Comparison of ENCODE assay signal across 15 cellular contexts in the genomic region with DNA sequence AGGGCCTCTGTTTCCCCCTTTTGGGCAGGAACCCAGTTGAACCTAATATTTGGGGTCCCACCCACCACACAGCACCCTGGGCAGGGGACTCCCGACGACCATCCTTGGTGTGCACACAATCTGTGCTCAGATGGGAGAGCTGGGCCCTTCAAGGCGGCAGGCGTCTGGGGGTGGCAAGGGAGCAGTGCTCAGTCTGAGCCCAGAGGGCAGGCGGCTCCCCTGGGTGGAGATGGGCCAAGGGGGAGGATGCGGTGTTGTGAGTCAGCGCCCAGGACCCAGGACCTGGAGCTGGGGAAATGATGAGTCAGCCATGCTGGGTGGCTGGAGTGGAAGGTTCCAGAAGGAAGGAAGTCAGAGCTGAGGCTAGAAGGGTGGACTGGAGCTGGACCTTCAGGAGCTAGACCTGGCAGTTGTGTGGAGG. TPM values are rescaled to one million over a fixed set of nuclear protein-coding genes. Genes with fewer than 3 reads are reported as not detected.
DNase-seq lines count a peak whose midpoint lies in the region; ATAC-seq and TF ChIP-seq lines count a peak whose summit lies in the region.
"Had no signal": no experiment of that assay in that cellular context is flagged by ENCODE, and none has a peak within 500 bp of the region (broad histone marks: within the 10 kb centered on the region; RNA-seq: fewer than 3 reads in every experiment).

No MANE protein-coding gene starts in this region.

- H4K20me1 ChIP-seq in osteoblast (ENCODE audit: insufficient read depth, low read length) (no peaks in the 10 kb centered on the region), GM23338 (replicated peaks; ENCODE audit: insufficient read depth) (no peaks in the 10 kb centered on the region)

- peak overlapping the region; percentile 97 for H3K27ac ChIP-seq in epithelial cell of prostate
- no peak overlapping the region for H3K27ac ChIP-seq in osteoblast (ENCODE audit: low read depth, low read length)
- H3K27ac ChIP-seq in coronary artery, result no peak overlapping the region
- no peak overlapping the region for H3K27ac ChIP-seq in GM23338 (ENCODE audit: low read depth)
- H3K27ac ChIP-seq: KMS-11, tibial nerve had no signal

- no peak for ATAC-seq in GM23338

- no peak overlapping the region for H3K4me3 Mint-ChIP-seq in GM23338
- H3K4me3 Mint-ChIP-seq: activated T-helper 1 cell treated with anti-CD3 and anti-CD28 coated beads, Interleukin-12 subunit alpha, Interleukin-12 subunit beta, Interleukin-2, Interleukin-4 antibody, amounts not matched to agents 30 ng/mL and 10 ng/mL and 1 ng/mL, durations not matched to agents 14 hours and 24 hours and 36 hours; memory B cell had no signal

- H3K4me2 ChIP-seq in osteoblast (ENCODE audit: insufficient read depth, low read length) (no peak overlapping the region), GM23338 (no peak overlapping the region)
- H3K4me2 ChIP-seq: KMS-11 had no signal

- DNase-seq in EH (ENCODE audit: low read depth) (peak; percentile 80), MG63 (peak; percentile 91), epithelial cell of prostate (ENCODE audit: low read depth, low spot score) (peak; percentile 66), osteoblast (ENCODE audit: insufficient read length, low spot score, missing footprints) (peak; percentile 98), NCI-H524 treated with DMSO at 0.1 percent for 48 hours (lab: John Stamatoyannopoulos, UW) (no peak), coronary artery (ENCODE audit: low spot score) (no peak), GM23338 (ENCODE audit: low spot score) (no peak), NCI-H748 treated with DMSO at 0.1 percent for 48 hours (lab: John Stamatoyannopoulos, UW) (no peak)
- DNase-seq: activated CD4-positive, CD25-positive, alpha-beta regulatory T cell treated with anti-CD3 and anti-CD28 coated beads, Interleukin-2, amount 50 U/mL, for 72 hours; cerebellar nuclear complex had no signal

- H3K9me3 Mint-ChIP-seq in GM23338, result no peaks in the 10 kb centered on the region
- H3K9me3 Mint-ChIP-seq: activated T-helper 1 cell treated with anti-CD3 and anti-CD28 coated beads, Interleukin-12 subunit alpha, Interleukin-12 subunit beta, Interleukin-2, Interleukin-4 antibody, amounts not matched to agents 30 ng/mL and 10 ng/mL and 1 ng/mL, durations not matched to agents 14 hours and 24 hours and 36 hours; memory B cell had no signal

- TF ChIP-seq CTCF in osteoblast (IDR thresholded peaks at IDR 0.05; ENCODE audit: extremely low read depth, low read depth, low read length), result no peak
- no peak for TF ChIP-seq CTCF in coronary artery (IDR thresholded peaks at IDR 0.05)
- TF ChIP-seq CTCF in GM23338 (conservative IDR thresholded peaks at IDR 0.05; ENCODE audit: low read depth in 2 of 2), result no peak

- no peaks in the 10 kb centered on the region for H3K36me3 Mint-ChIP-seq in GM23338 (ENCODE audit: low read depth)
- H3K36me3 Mint-ChIP-seq: memory B cell had no signal

- no peaks in the 10 kb centered on the region for H3K79me2 ChIP-seq in osteoblast (ENCODE audit: insufficient read depth, low read length)
- H3K79me2 ChIP-seq in GM23338 (replicated peaks; ENCODE audit: insufficient read depth), result no peaks in the 10 kb centered on the region

- H3K9me3 ChIP-seq in MG63 (no peaks in the 10 kb centered on the region), osteoblast (ENCODE audit: low read depth, low read length) (no peaks in the 10 kb centered on the region)
- H3K9me3 ChIP-seq: tibial nerve had no signal

- H3K9me2 ChIP-seq in GM23338 (ENCODE audit: insufficient read depth), result no peaks in the 10 kb centered on the region

- no peak overlapping the region for H3K4me3 ChIP-seq in MG63
- H3K4me3 ChIP-seq in osteoblast (ENCODE audit: insufficient read depth, low read length), result no peak overlapping the region
- no peak overlapping the region for H3K4me3 ChIP-seq in coronary artery
- H3K4me3 ChIP-seq in GM23338, result no peak overlapping the region
- H3K4me3 ChIP-seq: tibial nerve had no signal

- no peak overlapping the region for H3K27ac Mint-ChIP-seq in GM23338
- H3K27ac Mint-ChIP-seq: activated T-helper 1 cell treated with anti-CD3 and anti-CD28 coated beads, Interleukin-12 subunit alpha, Interleukin-12 subunit beta, Interleukin-2, Interleukin-4 antibody, amounts not matched to agents 30 ng/mL and 10 ng/mL and 1 ng/mL, durations not matched to agents 14 hours and 24 hours and 36 hours; memory B cell had no signal

- H3K27me3 ChIP-seq in MG63 (no peaks in the 10 kb centered on the region), osteoblast (ENCODE audit: insufficient read depth, low read length) (no peaks in the 10 kb centered on the region), GM23338 (ENCODE audit: insufficient read depth) (no peaks in the 10 kb centered on the region)
- H3K27me3 ChIP-seq: tibial nerve had no signal

- peaks cover 16% of the 10 kb centered on the region for H3K27me3 Mint-ChIP-seq in GM23338 (ENCODE audit: insufficient read depth, low read depth, poor library complexity)

- H3K4me1 ChIP-seq in osteoblast (ENCODE audit: insufficient read depth, low read length), result peaks cover 5% of the 10 kb centered on the region
- H3K4me1 ChIP-seq in GM23338 (ENCODE audit: insufficient read depth), result peaks cover 8% of the 10 kb centered on the region
- H3K4me1 ChIP-seq: tibial nerve had no signal

- peaks cover 31% of the 10 kb centered on the region; the same call in 2 of the 3 replicates for H3K4me1 Mint-ChIP-seq in GM23338
- H3K4me1 Mint-ChIP-seq: memory B cell had no signal

- no peak overlapping the region for H2AFZ ChIP-seq in osteoblast (ENCODE audit: low read length)
- H2AFZ ChIP-seq in GM23338, result no peak overlapping the region

- H3K36me3 ChIP-seq in MG63 (no peaks in the 10 kb centered on the region), osteoblast (ENCODE audit: insufficient read depth, low read length) (no peaks in the 10 kb centered on the region), GM23338 (ENCODE audit: insufficient read depth) (no peaks in the 10 kb centered on the region)

- H3F3A ChIP-seq in GM23338 (replicated peaks; ENCODE audit: low read depth), result no peaks in the 10 kb centered on the region

TF ChIP-seq in GM23338, 12 proteins besides CTCF, POLR2A, EP300 and RAD21:
- TF ChIP-seq ETS1 (IDR thresholded peaks at IDR 0.05) (no peak), STAT1 (IDR thresholded peaks at IDR 0.05; ENCODE audit: unreplicated experiment) (no peak), EZH2phosphoT487 (IDR thresholded peaks at IDR 0.05; ENCODE audit: unreplicated experiment) (no peak)
- TF ChIP-seq, protein P1, sequence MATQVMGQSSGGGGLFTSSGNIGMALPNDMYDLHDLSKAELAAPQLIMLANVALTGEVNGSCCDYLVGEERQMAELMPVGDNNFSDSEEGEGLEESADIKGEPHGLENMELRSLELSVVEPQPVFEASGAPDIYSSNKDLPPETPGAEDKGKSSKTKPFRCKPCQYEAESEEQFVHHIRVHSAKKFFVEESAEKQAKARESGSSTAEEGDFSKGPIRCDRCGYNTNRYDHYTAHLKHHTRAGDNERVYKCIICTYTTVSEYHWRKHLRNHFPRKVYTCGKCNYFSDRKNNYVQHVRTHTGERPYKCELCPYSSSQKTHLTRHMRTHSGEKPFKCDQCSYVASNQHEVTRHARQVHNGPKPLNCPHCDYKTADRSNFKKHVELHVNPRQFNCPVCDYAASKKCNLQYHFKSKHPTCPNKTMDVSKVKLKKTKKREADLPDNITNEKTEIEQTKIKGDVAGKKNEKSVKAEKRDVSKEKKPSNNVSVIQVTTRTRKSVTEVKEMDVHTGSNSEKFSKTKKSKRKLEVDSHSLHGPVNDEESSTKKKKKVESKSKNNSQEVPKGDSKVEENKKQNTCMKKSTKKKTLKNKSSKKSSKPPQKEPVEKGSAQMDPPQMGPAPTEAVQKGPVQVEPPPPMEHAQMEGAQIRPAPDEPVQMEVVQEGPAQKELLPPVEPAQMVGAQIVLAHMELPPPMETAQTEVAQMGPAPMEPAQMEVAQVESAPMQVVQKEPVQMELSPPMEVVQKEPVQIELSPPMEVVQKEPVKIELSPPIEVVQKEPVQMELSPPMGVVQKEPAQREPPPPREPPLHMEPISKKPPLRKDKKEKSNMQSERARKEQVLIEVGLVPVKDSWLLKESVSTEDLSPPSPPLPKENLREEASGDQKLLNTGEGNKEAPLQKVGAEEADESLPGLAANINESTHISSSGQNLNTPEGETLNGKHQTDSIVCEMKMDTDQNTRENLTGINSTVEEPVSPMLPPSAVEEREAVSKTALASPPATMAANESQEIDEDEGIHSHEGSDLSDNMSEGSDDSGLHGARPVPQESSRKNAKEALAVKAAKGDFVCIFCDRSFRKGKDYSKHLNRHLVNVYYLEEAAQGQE (IDR thresholded peaks at IDR 0.05; ENCODE audit: unreplicated experiment), result no peak

RNA-seq across cellular contexts. Expression of gene PROM2, which starts 3.8 kb away (rescaled TPM):
- 2.0 and 2.3 TPM in 2 replicates for total RNA-seq in MG63 (2014; rRNA removed; shearing (Covaris generic); ENCODE audit: low replicate concordance)
- total RNA-seq in osteoblast, result 0.29 and 0.36 TPM in 2 replicates
- total RNA-seq in GM23338 (2014; rRNA removed; shearing (Covaris generic)), result 2.2 TPM in 2 replicates
- 1.1 and 2.1 TPM in 2 replicates for polyA plus RNA-seq in GM23338 (2016; fragmentation: Nextera tagmentation; extraction: Ambion mirVana)
- total RNA-seq: SK-MEL-5 had no signal

RNA-seq across cellular contexts. Expression of gene KCNIP3, which starts 19.1 kb away (rescaled TPM):
- 7.7 and 14.1 TPM in 2 replicates for total RNA-seq in MG63 (2014; rRNA removed; shearing (Covaris generic); ENCODE audit: low replicate concordance)
- under 0.01 and 0.29 TPM in 2 replicates for total RNA-seq in osteoblast
- total RNA-seq in GM23338 (2014; rRNA removed; shearing (Covaris generic)), result 0.83 and 2.6 TPM in 2 replicates
- polyA plus RNA-seq in GM23338 (2016; fragmentation: Nextera tagmentation; extraction: Ambion mirVana), result 0.32 and 0.45 TPM in 2 replicates
- total RNA-seq: activated T-helper 1 cell treated with anti-CD3 and anti-CD28 coated beads, Interleukin-12 subunit alpha, Interleukin-12 subunit beta, Interleukin-2, Interleukin-4 antibody, amounts not matched to agents 30 ng/mL and 10 ng/mL and 1 ng/mL, durations not matched to agents 14 hours and 24 hours and 36 hours had no signal

Comparison
In these comparisons a context has a peak if more than half of its experiments do, and no peak if none do; other contexts are left out.
1. DNase-seq: peak in EH (single experiment), MG63 (single experiment), epithelial cell of prostate (single experiment) and osteoblast (single experiment); none in NCI-H524 treated with DMSO at 0.1 percent for 48 hours (single experiment), coronary artery (single experiment), GM23338 (single experiment) and NCI-H748 treated with DMSO at 0.1 percent for 48 hours (single experiment).